In the genomic region with DNA sequence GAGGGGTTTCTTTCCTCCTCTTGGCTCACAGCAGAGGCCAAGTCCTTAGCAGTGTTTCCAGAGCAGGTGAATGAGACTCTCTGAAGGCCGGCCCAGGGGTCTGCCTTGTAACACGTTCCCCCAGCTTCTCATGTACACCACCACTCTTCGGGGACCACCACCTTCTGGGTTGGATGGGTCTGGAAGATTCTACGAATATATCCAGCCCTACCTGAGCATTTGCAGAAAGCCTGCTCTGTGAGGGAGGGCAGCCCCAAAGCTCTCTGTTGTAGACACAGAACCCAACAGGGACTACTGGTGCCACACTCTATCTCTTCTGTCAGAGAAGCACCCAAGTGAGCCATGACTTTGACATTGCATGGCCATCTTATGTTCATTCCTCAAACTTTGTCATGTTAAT, we compare ENCODE assay signal across 9 cellular contexts.
DNase-seq lines count a peak whose midpoint lies in the region; ATAC-seq and TF ChIP-seq lines count a peak whose summit lies in the region.
"Had no signal": no experiment of that assay in that cellular context is flagged by ENCODE, and none has a peak within 500 bp of the region (broad histone marks: within the 10 kb centered on the region; RNA-seq: fewer than 3 reads in every experiment).

No MANE protein-coding gene starts in this region.

- no peak for TF ChIP-seq CTCF in WTC11 (IDR thresholded peaks at IDR 0.05)
- TF ChIP-seq CTCF in glutamatergic neuron (IDR thresholded peaks at IDR 0.05; ENCODE audit: partially characterized antibody, unreplicated experiment), result no peak
- no peak for TF ChIP-seq CTCF in stomach (IDR thresholded peaks at IDR 0.05)

- TF ChIP-seq POLR2A in stomach (IDR thresholded peaks at IDR 0.05), result no peak

- no peaks in the 10 kb centered on the region for H3K36me3 ChIP-seq in stomach

- intact Hi-C loops in stomach (cut with DNase I; ENCODE audit: low total_unique reads), result no loop called here

- H3K27me3 ChIP-seq in stomach, result no peaks in the 10 kb centered on the region

- H3K4me3 ChIP-seq in stomach, result peak overlapping the region in 2 of 4 donors; percentile 70 to 77

- no peaks in the 10 kb centered on the region for H3K9me3 ChIP-seq in stomach

- CTCF ChIA-PET in WTC11 (lab: Charles Lee), result interaction anchor here (0.6 to 3.9 kb wide), 9 partner anchors 9 to 236 kb away, joined by 3 to 33 read pairs (median 5); a partner anchor contains a TSS

- no peak for TF ChIP-seq EP300 in stomach (IDR thresholded peaks at IDR 0.05)

- H3K36me3 Mint-ChIP-seq in WTC11 (no peaks in the 10 kb centered on the region), glutamatergic neuron (ENCODE audit: unreplicated experiment) (peaks cover 5% of the 10 kb centered on the region)

- no peaks in the 10 kb centered on the region for H3K9me3 Mint-ChIP-seq in WTC11
- H3K9me3 Mint-ChIP-seq in glutamatergic neuron (ENCODE audit: unreplicated experiment), result no peaks in the 10 kb centered on the region

- H3K4me3 Mint-ChIP-seq in WTC11 (peak overlapping the region; percentile 68), glutamatergic neuron (ENCODE audit: unreplicated experiment) (peak overlapping the region; percentile 79)

- H3K27ac Mint-ChIP-seq in WTC11 (no peak overlapping the region), glutamatergic neuron (ENCODE audit: unreplicated experiment) (no peak overlapping the region)

- peaks cover 46% of the 10 kb centered on the region for H3K27me3 Mint-ChIP-seq in WTC11 (ENCODE audit: low read depth)
- peaks cover 13% of the 10 kb centered on the region for H3K27me3 Mint-ChIP-seq in glutamatergic neuron (ENCODE audit: unreplicated experiment)

- ATAC-seq in WTC11 (no peak), GM21390 (IDR thresholded peaks at IDR 0.05; ENCODE audit: unreplicated experiment) (no peak)

- H3K4me1 Mint-ChIP-seq in WTC11 (peaks cover 24% of the 10 kb centered on the region), glutamatergic neuron (ENCODE audit: low read depth, unreplicated experiment) (peaks cover 2% of the 10 kb centered on the region)

- POLR2A ChIA-PET in WTC11 (lab: Charles Lee), result interaction anchor here (2.7 kb wide), 1 partner anchor 97 kb away, joined by 8 read pairs; a partner anchor contains a TSS

- H3K27ac ChIP-seq in stomach, result peak overlapping the region in 3 of 5 donors; percentile 79 to 89 (median 88)

- 85 to 89% (median 86%) methylated on average over 4 of the region's 4 CpGs for WGBS in stomach, 5 donors

- H3K4me1 ChIP-seq in stomach, result peaks cover 4 to 20% (median 16%) of the 10 kb centered on the region in 4 donors

- DNase-seq in activated effector memory CD4-positive, alpha-beta T cell treated with anti-CD3 and anti-CD28 coated beads, Interleukin-2, amount 50 U/mL, for 16 hours, result peak; percentile 63
- no peak for DNase-seq in activated effector memory CD4-positive, alpha-beta T cell treated with Interleukin-2 at 50 U/mL for 16 hours
- DNase-seq in WTC11 (ENCODE audit: low spot score) (no peak), glutamatergic neuron (no peak), stomach (no peak), AG08395 (ENCODE audit: low spot score) (no peak)
- DNase-seq in stimulated activated CD4-positive, alpha-beta T cell treated with anti-CD3 and anti-CD28 coated beads, Interleukin-4, amount 100 ng/mL, for 1 hour, result no peak
- DNase-seq: NCI-H1930 had no signal

TF ChIP-seq in WTC11, 78 proteins besides CTCF, POLR2A, EP300 and RAD21:
- no peak for TF ChIP-seq ETV6 (CRISPR knock-in tag; IDR thresholded peaks at IDR 0.05)
- no peak for TF ChIP-seq IRF2 (CRISPR knock-in tag; IDR thresholded peaks at IDR 0.05; ENCODE audit: borderline replicate concordance, low read depth)
